ENCODE assay signal across 10 cellular contexts in the genomic region with DNA sequence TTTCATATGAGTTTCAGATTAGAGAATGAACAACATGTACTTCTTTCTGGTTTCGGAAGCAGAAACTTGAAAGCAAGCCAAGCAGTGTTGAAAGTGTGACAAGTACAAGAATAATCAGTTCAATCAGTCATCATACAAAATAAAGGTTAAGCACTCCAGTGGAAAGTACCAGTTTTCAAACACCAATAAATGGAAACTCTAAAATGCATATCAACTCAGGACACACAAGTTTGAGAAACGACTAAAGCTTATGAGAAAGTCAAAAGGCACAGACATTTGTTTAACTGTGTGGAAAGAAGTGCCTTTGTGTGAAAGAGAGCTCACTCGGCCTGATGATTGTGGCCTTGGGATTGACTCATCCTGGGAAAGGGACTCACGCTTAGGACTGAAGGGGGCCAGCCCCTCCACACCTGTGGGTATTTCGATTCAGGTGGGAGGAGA.
DNase-seq lines count a peak whose midpoint lies in the region; ATAC-seq, FAIRE-seq and TF ChIP-seq lines count a peak whose summit lies in the region.
"Had no signal": no experiment of that assay in that cellular context is flagged by ENCODE, and none has a peak within 500 bp of the region (broad histone marks: within the 10 kb centered on the region; RNA-seq: fewer than 3 reads in every experiment).

No MANE protein-coding gene starts in this region.

- peak overlapping the region; percentile 28 to 86 (median 69) for H3K27ac ChIP-seq in pancreas

- no peaks in the 10 kb centered on the region for H3K27me3 ChIP-seq in pancreas

- WGBS in pancreas, 2 donors, result 11 to 12% methylated on average over 5 of the region's 5 CpGs

- peak; percentile 67 to 75 for DNase-seq in dermis microvascular lymphatic vessel endothelial cell (ENCODE audit: low read depth in 2 of 2)
- peak in 3 of 6 donors; percentile 54 to 59 (median 59) for DNase-seq in pancreas
- DNase-seq in ACHN, result no peak
- no peak for DNase-seq in posterior vena cava (ENCODE audit: low spot score)
- DNase-seq in NCI-H1092 treated with DMSO at 0.1 percent for 48 hours (lab: John Stamatoyannopoulos, UW), result no peak
- DNase-seq in NAMALWA (ENCODE audit: low spot score), result no peak
- DNase-seq: activated gamma-delta T cell, Kasumi-1 had no signal

- H3K4me1 ChIP-seq in pancreas, result peaks cover 0 to 16% (median 13%) of the 10 kb centered on the region in 3 donors

- in situ Hi-C loops in ACHN (cut with HindIII; ENCODE audit: low pct_ligation_motif_present, low pct_unique_long_range_greater_than_20kb, low sequenced_read_pairs), result no loop called here

- no peak overlapping the region for H3K4me3 ChIP-seq in pancreas

- no peaks in the 10 kb centered on the region for H3K36me3 ChIP-seq in pancreas

- TF ChIP-seq CTCF in pancreas (IDR thresholded peaks at IDR 0.05), result no peak

- ATAC-seq in GM18870 (IDR thresholded peaks at IDR 0.05; ENCODE audit: unreplicated experiment) (peak; percentile 89), HG02943 (IDR thresholded peaks at IDR 0.05; ENCODE audit: low read depth, unreplicated experiment) (peak; percentile 55), pancreas (peak; percentile 87 to 98 (median 93))

- intact Hi-C loops in pancreas (cut with DNase I) (no loop called here), posterior vena cava (cut with DNase I) (no loop called here)

- no peak for FAIRE-seq in pancreas (lab: Jason Lieb, UNC)

- H3K9me3 ChIP-seq in pancreas, result no peaks in the 10 kb centered on the region

Comparison
In these comparisons a context has a peak if more than half of its experiments do, and no peak if none do; other contexts are left out.
1. DNase-seq: peak in dermis microvascular lymphatic vessel endothelial cell (2 of 2); none in ACHN (single experiment), posterior vena cava (single experiment), NCI-H1092 treated with DMSO at 0.1 percent for 48 hours (single experiment) and NAMALWA (single experiment).
2. Peak in every context shown above with its lines, with median percentiles within 50 percentile points of each other: ATAC-seq.